ENCODE assay signal across 2 cellular contexts in the genomic region with DNA sequence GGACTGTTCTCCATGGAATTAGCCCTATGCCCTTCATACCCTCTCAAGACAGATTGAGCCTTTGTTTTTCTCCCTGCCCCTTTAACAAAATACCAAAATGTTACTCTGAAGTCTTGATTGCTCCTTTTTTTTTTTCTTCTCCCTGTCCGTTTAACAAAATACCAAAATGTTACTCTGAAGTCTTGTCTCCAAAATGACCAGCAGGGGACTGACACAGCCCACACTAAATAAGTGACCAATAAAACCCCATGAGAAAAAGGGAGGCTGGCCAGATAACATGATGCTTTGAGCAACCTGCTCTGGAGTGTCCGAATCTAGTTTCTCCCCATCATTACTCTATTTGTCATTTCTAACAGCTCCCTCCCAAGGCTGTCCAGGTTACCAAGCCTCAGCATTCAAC.
TF ChIP-seq lines count a peak whose summit lies in the region.

No MANE protein-coding gene starts in this region.

TF ChIP-seq in GM23338, 12 proteins besides CTCF, POLR2A, EP300 and RAD21 (continued from another document):
- TF ChIP-seq, protein P1, sequence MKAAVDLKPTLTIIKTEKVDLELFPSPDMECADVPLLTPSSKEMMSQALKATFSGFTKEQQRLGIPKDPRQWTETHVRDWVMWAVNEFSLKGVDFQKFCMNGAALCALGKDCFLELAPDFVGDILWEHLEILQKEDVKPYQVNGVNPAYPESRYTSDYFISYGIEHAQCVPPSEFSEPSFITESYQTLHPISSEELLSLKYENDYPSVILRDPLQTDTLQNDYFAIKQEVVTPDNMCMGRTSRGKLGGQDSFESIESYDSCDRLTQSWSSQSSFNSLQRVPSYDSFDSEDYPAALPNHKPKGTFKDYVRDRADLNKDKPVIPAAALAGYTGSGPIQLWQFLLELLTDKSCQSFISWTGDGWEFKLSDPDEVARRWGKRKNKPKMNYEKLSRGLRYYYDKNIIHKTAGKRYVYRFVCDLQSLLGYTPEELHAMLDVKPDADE (IDR thresholded peaks at IDR 0.05): no peak
- TF ChIP-seq POLR2AphosphoS5 (IDR thresholded peaks at IDR 0.05; ENCODE audit: low read depth) (no peak), EZH2 (IDR thresholded peaks at IDR 0.05; ENCODE audit: low read depth, unreplicated experiment) (no peak), JUNB (IDR thresholded peaks at IDR 0.05; ENCODE audit: unreplicated experiment) (no peak)
TF ChIP-seq in GM23338: peak in this region for 0.

TF ChIP-seq in SK-N-SH, 30 proteins besides CTCF, POLR2A, EP300 and RAD21 (continued from another document):
- TF ChIP-seq, protein P2, sequence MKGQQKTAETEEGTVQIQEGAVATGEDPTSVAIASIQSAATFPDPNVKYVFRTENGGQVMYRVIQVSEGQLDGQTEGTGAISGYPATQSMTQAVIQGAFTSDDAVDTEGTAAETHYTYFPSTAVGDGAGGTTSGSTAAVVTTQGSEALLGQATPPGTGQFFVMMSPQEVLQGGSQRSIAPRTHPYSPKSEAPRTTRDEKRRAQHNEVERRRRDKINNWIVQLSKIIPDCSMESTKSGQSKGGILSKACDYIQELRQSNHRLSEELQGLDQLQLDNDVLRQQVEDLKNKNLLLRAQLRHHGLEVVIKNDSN (IDR thresholded peaks at IDR 0.05; ENCODE audit: borderline replicate concordance, low read depth): no peak
- TF ChIP-seq, protein P3, sequence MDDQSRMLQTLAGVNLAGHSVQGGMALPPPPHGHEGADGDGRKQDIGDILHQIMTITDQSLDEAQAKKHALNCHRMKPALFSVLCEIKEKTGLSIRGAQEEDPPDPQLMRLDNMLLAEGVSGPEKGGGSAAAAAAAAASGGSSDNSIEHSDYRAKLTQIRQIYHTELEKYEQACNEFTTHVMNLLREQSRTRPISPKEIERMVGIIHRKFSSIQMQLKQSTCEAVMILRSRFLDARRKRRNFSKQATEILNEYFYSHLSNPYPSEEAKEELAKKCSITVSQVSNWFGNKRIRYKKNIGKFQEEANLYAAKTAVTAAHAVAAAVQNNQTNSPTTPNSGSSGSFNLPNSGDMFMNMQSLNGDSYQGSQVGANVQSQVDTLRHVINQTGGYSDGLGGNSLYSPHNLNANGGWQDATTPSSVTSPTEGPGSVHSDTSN (IDR thresholded peaks at IDR 0.05): no peak
- no peak for TF ChIP-seq GATA2 (CRISPR knock-in tag; IDR thresholded peaks at IDR 0.05)
- TF ChIP-seq FOXJ3 (CRISPR knock-in tag; IDR thresholded peaks at IDR 0.05): no peak
- no peak for TF ChIP-seq TEAD4 (IDR thresholded peaks at IDR 0.05; ENCODE audit: borderline replicate concordance, insufficient read depth)
- TF ChIP-seq SMC3 (IDR thresholded peaks at IDR 0.05; ENCODE audit: low read depth, low read length): no peak
- TF ChIP-seq ELF1 (IDR thresholded peaks at IDR 0.05): no peak
- TF ChIP-seq, protein P4, sequence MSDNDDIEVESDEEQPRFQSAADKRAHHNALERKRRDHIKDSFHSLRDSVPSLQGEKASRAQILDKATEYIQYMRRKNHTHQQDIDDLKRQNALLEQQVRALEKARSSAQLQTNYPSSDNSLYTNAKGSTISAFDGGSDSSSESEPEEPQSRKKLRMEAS (IDR thresholded peaks at IDR 0.05; ENCODE audit: low read depth): no peak
- no peak for TF ChIP-seq EZH2phosphoT487 (IDR thresholded peaks at IDR 0.05; ENCODE audit: borderline replicate concordance, low read depth)
- TF ChIP-seq YY1 (IDR thresholded peaks at IDR 0.05; ENCODE audit: low read depth): no peak
- no peak for TF ChIP-seq FOSL2 (IDR thresholded peaks at IDR 0.05; ENCODE audit: borderline replicate concordance, low read depth)
- no peak for TF ChIP-seq RFX5 (IDR thresholded peaks at IDR 0.05; ENCODE audit: low read length)
- no peak for TF ChIP-seq RCOR1 (IDR thresholded peaks at IDR 0.05; ENCODE audit: low read length)
- TF ChIP-seq, protein P5, sequence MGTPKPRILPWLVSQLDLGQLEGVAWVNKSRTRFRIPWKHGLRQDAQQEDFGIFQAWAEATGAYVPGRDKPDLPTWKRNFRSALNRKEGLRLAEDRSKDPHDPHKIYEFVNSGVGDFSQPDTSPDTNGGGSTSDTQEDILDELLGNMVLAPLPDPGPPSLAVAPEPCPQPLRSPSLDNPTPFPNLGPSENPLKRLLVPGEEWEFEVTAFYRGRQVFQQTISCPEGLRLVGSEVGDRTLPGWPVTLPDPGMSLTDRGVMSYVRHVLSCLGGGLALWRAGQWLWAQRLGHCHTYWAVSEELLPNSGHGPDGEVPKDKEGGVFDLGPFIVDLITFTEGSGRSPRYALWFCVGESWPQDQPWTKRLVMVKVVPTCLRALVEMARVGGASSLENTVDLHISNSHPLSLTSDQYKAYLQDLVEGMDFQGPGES (IDR thresholded peaks at IDR 0.05; ENCODE audit: low read depth, low read length): no peak
- TF ChIP-seq, protein P6, sequence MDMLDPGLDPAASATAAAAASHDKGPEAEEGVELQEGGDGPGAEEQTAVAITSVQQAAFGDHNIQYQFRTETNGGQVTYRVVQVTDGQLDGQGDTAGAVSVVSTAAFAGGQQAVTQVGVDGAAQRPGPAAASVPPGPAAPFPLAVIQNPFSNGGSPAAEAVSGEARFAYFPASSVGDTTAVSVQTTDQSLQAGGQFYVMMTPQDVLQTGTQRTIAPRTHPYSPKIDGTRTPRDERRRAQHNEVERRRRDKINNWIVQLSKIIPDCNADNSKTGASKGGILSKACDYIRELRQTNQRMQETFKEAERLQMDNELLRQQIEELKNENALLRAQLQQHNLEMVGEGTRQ (IDR thresholded peaks at IDR 0.05; ENCODE audit: borderline replicate concordance, low read depth, low read length): no peak
- no peak for TF ChIP-seq SIN3A (IDR thresholded peaks at IDR 0.05; ENCODE audit: borderline replicate concordance, low read depth, low read length)
- no peak for TF ChIP-seq CHD2 (IDR thresholded peaks at IDR 0.05; ENCODE audit: low read length, partially characterized antibody)
